Comparison of ENCODE assay signal across 15 cellular contexts in genomic region chr17:47274319-47275069, GRCh38. TPM values are rescaled to one million over a fixed set of nuclear protein-coding genes. Genes with fewer than 3 reads are reported as not detected.
A peak's percentile ranks its signal among the peaks of the same experiment; 100 is the strongest.
DNase-seq lines count a peak whose midpoint lies in the region; ATAC-seq and TF ChIP-seq lines count a peak whose summit lies in the region.
"Had no signal": no experiment of that assay in that cellular context is flagged by ENCODE, and none has a peak within 500 bp of the region (broad histone marks: within the 10 kb centered on the region; RNA-seq: fewer than 3 reads in every experiment).

No MANE protein-coding gene starts in this region.

- peaks cover 34% of the 10 kb centered on the region for H3K4me1 Mint-ChIP-seq in mesothelial cell of epicardium
- H3K4me1 Mint-ChIP-seq in naive thymus-derived CD8-positive, alpha-beta T cell, result peaks cover 0 to 26% (median 1%) of the 10 kb centered on the region in 4 donors

- no peak for ATAC-seq in naive thymus-derived CD8-positive, alpha-beta T cell
- ATAC-seq: natural killer cell treated with Interleukin-12 subunit alpha and Interleukin-12 subunit beta and Interleukin-15 and Interleukin-18, amount 100 ng/mL, for 72 hours; Panc1 had no signal

- H3K27ac Mint-ChIP-seq in mesothelial cell of epicardium, result peak overlapping the region; percentile 87
- no peak overlapping the region for H3K27ac Mint-ChIP-seq in naive thymus-derived CD8-positive, alpha-beta T cell
- H3K27ac Mint-ChIP-seq: activated naive CD4-positive, alpha-beta T cell treated with anti-CD3 and anti-CD28 coated beads for 36 hours; natural killer cell treated with Interleukin-12 subunit alpha and Interleukin-12 subunit beta and Interleukin-15 and Interleukin-18, amount 100 ng/mL, for 72 hours had no signal

- peak overlapping the region; percentile 43 for H3K9ac ChIP-seq in HUES6 (ENCODE audit: low read length)

- H3K4me1 ChIP-seq in HUES6 (ENCODE audit: control insufficient read depth, insufficient read depth, low read length) (peaks cover 36% of the 10 kb centered on the region), tibial artery (peaks cover 5 to 86% (median 62%) of the 10 kb centered on the region in 4 donors)

- no peaks in the 10 kb centered on the region for H3K27me3 ChIP-seq in HUES6 (ENCODE audit: control insufficient read depth, insufficient read depth, low read length)
- no peaks in the 10 kb centered on the region for H3K27me3 ChIP-seq in tibial artery

- H3K4me3 ChIP-seq in HUES6 (ENCODE audit: low read depth, low read length), result 0 out of 2 replicates have a peak overlapping the region, but pooled peaks have one; percentile 8
- peak overlapping the region; percentile 47 for H3K4me3 ChIP-seq in coronary artery
- no peak overlapping the region for H3K4me3 ChIP-seq in tibial artery

- H3K36me3 Mint-ChIP-seq in mesothelial cell of epicardium, result no peaks in the 10 kb centered on the region
- H3K36me3 Mint-ChIP-seq in naive thymus-derived CD8-positive, alpha-beta T cell, result peaks cover 0 to 3% (median 0%) of the 10 kb centered on the region in 3 donors

- no peaks in the 10 kb centered on the region for H3K27me3 Mint-ChIP-seq in mesothelial cell of epicardium (ENCODE audit: low read depth)
- peaks cover 0 to 18% (median 4%) of the 10 kb centered on the region in 5 donors for H3K27me3 Mint-ChIP-seq in naive thymus-derived CD8-positive, alpha-beta T cell

- H3K4me3 Mint-ChIP-seq in mesothelial cell of epicardium, result no peak overlapping the region
- H3K4me3 Mint-ChIP-seq in naive thymus-derived CD8-positive, alpha-beta T cell, result no peak overlapping the region
- H3K4me3 Mint-ChIP-seq: activated naive CD4-positive, alpha-beta T cell treated with anti-CD3 and anti-CD28 coated beads for 36 hours; natural killer cell treated with Interleukin-12 subunit alpha and Interleukin-12 subunit beta and Interleukin-15 and Interleukin-18, amount 100 ng/mL, for 72 hours had no signal

- H3K27ac ChIP-seq in HUES6 (ENCODE audit: low read depth, low read length) (no peak overlapping the region; the same call in 1 of the 2 replicates), coronary artery (peak overlapping the region; percentile 92 to 97), tibial artery (peak overlapping the region; percentile 85 to 92)

- no peak for DNase-seq in coronary artery (ENCODE audit: low spot score)
- DNase-seq in mesothelial cell of epicardium (ENCODE audit: low spot score in 2 of 2, unreplicated experiment in 2 of 2), result no peak
- DNase-seq in tibial artery, result no peak
- no peak for DNase-seq in naive thymus-derived CD8-positive, alpha-beta T cell
- no peak for DNase-seq in KBM-7
- no peak for DNase-seq in EL
- DNase-seq: activated CD4-positive, CD25-positive, alpha-beta regulatory T cell treated with anti-CD3 and anti-CD28 coated beads, Interleukin-2, amount 50 U/mL, for 72 hours; activated naive CD4-positive, alpha-beta T cell treated with anti-CD3 and anti-CD28 coated beads for 36 hours; DMS79; NCI-H1930; stimulated activated naive CD4-positive, alpha-beta T cell; T-helper 1 cell had no signal

- intact Hi-C loops in tibial artery (cut with DNase I; ENCODE audit: low total_unique reads), result loop anchor here (5.0 kb wide), 1 partner anchor 38 kb away; no protein-coding TSS in a partner anchor

- in situ Hi-C loops in KBM-7 (cut with MboI; ENCODE audit: low pct_unique_long_range_greater_than_20kb, low sequenced_read_pairs), result no loop called here

- POLR2A ChIA-PET in naive thymus-derived CD8-positive, alpha-beta T cell (lab: Charles Lee), result no interaction called here

- H3K9me3 ChIP-seq in HUES6 (ENCODE audit: control insufficient read depth, insufficient read depth, low read depth, low read length), result 0 out of 2 replicates have a peak, but pooled peaks cover 6% of the 10 kb centered on the region
- H3K9me3 ChIP-seq in tibial artery, result no peaks in the 10 kb centered on the region

- H3K9me3 Mint-ChIP-seq in mesothelial cell of epicardium, result peaks cover 3% of the 10 kb centered on the region
- H3K9me3 Mint-ChIP-seq in naive thymus-derived CD8-positive, alpha-beta T cell, result peaks cover 0 to 5% (median 1%) of the 10 kb centered on the region in 9 donors
- H3K9me3 Mint-ChIP-seq: natural killer cell treated with Interleukin-12 subunit alpha and Interleukin-12 subunit beta and Interleukin-15 and Interleukin-18, amount 100 ng/mL, for 72 hours had no signal

- no peaks in the 10 kb centered on the region for H3K36me3 ChIP-seq in HUES6 (ENCODE audit: control insufficient read depth, insufficient read depth, low read length)
- no peaks in the 10 kb centered on the region for H3K36me3 ChIP-seq in tibial artery

- TF ChIP-seq CTCF in coronary artery (IDR thresholded peaks at IDR 0.05), result no peak
- no peak for TF ChIP-seq CTCF in mesothelial cell of epicardium (IDR thresholded peaks at IDR 0.05; ENCODE audit: unreplicated experiment)
- no peak for TF ChIP-seq CTCF in tibial artery (IDR thresholded peaks at IDR 0.05)

RNA-seq across cellular contexts. Expression of gene ITGB3, which starts 20.9 kb away (rescaled TPM):
- 1.0 to 1.5 TPM (median 1.1 TPM) in 3 replicates for total RNA-seq in mesothelial cell of epicardium
- not detected for total RNA-seq in naive thymus-derived CD8-positive, alpha-beta T cell
- not detected for polyA plus RNA-seq in naive thymus-derived CD8-positive, alpha-beta T cell
- total RNA-seq: activated naive CD4-positive, alpha-beta T cell treated with anti-CD3 and anti-CD28 coated beads for 36 hours had no signal

RNA-seq across cellular contexts. Expression of gene EFCAB13, which starts 49.3 kb away (rescaled TPM):
- 4.3 to 5.7 TPM (median 4.8 TPM) in 3 replicates for total RNA-seq in mesothelial cell of epicardium
- 10 to 100 TPM; 42.8 to 51.1 TPM for total RNA-seq in naive thymus-derived CD8-positive, alpha-beta T cell
- 10 to 100 TPM in 2 of 3 donors, 1 to 10 TPM in 1; 3.6 to 11.8 (median 11.0) TPM for polyA plus RNA-seq in naive thymus-derived CD8-positive, alpha-beta T cell

Comparison
In these comparisons a context has a peak if more than half of its experiments do, and no peak if none do; other contexts are left out.
1. H3K4me3 ChIP-seq: peak in HUES6 (single experiment) and coronary artery (single experiment); none in tibial artery (0 of 2).